1 cellular context compared by ENCODE assay signal in genomic region chr17:48872409-48872808, GRCh38.
A peak's percentile ranks its signal among the peaks of the same experiment; 100 is the strongest.
TF ChIP-seq lines count a peak whose summit lies in the region.

No MANE protein-coding gene starts in this region.

TF ChIP-seq in HEK293, 187 proteins besides CTCF, POLR2A, EP300 and RAD21:
- 0 out of 2 replicates have a peak, but pooled peaks have one; percentile 10 for TF ChIP-seq ZBTB6 (tag by site-specific recombination; IDR thresholded peaks at IDR 0.05)
